ENCODE assay signal across 21 cellular contexts in the genomic region with DNA sequence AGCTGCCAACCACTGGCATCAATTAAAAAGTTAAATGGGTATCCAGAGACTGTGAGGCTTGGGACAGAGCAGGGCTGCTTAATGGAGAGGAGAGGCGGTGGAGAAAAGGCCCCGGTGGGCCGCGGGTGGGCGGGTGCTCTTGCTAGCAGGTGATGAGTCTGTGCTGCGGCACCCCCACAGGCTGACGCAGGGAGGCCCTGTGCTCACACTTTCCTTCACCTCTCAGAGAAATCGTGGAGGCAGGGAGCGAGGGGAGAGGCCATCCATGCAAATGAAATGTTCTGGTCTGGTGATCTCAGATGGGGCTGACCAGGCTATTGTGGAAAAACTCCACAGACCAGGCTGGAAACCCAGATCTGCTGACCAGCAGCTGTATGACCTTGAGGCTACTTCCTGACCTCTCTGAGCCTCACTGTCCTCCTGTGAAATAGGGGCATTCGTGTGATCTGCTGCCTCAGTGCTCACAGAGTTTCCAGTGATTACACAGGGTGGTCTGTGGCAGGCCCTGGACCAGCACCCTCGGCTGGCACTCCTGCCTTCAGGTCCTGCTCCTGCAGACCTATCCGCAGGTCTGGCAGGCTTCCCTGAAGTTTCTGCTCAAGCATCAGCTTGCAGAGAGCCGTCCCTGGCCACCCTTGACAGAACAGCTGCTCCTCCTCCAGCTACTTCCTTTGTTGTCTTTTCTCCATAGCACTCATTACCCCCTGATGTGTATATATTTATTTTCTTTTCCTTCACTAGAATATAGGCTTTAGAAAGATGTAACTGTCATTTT.
DNase-seq lines count a peak whose midpoint lies in the region; FAIRE-seq and TF ChIP-seq lines count a peak whose summit lies in the region.
"Had no signal": no experiment of that assay in that cellular context is flagged by ENCODE, and none has a peak within 500 bp of the region (broad histone marks: within the 10 kb centered on the region; RNA-seq: fewer than 3 reads in every experiment).

No MANE protein-coding gene starts in this region.

- no peak overlapping the region for H3K18ac ChIP-seq in H1 (ENCODE audit: extremely low read depth, low read length)

- no peaks in the 10 kb centered on the region for H3K27me3 ChIP-seq in Loucy (ENCODE audit: insufficient read depth, low read length, poor library complexity, severe bottlenecking)
- no peaks in the 10 kb centered on the region for H3K27me3 ChIP-seq in H1 (replicated peaks in 1 of 4; ENCODE audit: control insufficient read depth in 3 of 4, extremely low read depth in 1 of 4, insufficient read depth in 3 of 4, low read length in 3 of 4)
- H3K27me3 ChIP-seq: foreskin keratinocyte, hepatocyte, Peyer's patch had no signal

- TF ChIP-seq POLR2A in H1 (IDR thresholded peaks at IDR 0.05; ENCODE audit: control extremely low read depth in 1 of 2, low read depth in 2 of 2, low read length in 2 of 2) = no peak

- H3K79me2 ChIP-seq in Loucy (ENCODE audit: insufficient read depth, low read length) = no peaks in the 10 kb centered on the region
- H3K79me2 ChIP-seq in H1 (ENCODE audit: control insufficient read depth in 1 of 2, insufficient read depth in 2 of 2, low read length in 2 of 2) = no peaks in the 10 kb centered on the region
- H3K79me2 ChIP-seq: hepatocyte had no signal

- H2BK15ac ChIP-seq in H1 (ENCODE audit: low read length) = no peak overlapping the region

- no peak for TF ChIP-seq EP300 in H1 (IDR thresholded peaks at IDR 0.05; ENCODE audit: borderline replicate concordance in 1 of 2, low read depth in 2 of 2, low read length in 2 of 2)

- no peak overlapping the region for H3K27ac ChIP-seq in H1 (ENCODE audit: low read depth, low read length)
- H3K27ac ChIP-seq: 22Rv1, foreskin keratinocyte, hepatocyte, Peyer's patch, SJCRH30, VCaP had no signal

- no peak overlapping the region for H2BK12ac ChIP-seq in H1 (ENCODE audit: low read depth, low read length)

- H3K4me1 Mint-ChIP-seq in nephron = peaks cover 15% of the 10 kb centered on the region
- H3K4me1 Mint-ChIP-seq: T-helper 17 cell had no signal

- H3K4me2 ChIP-seq in Loucy (ENCODE audit: low read depth, low read length, poor library complexity, severe bottlenecking) (no peak overlapping the region), H1 (ENCODE audit: insufficient read depth in 1 of 2, low read depth in 2 of 2, low read length in 2 of 2) (no peak overlapping the region)
- H3K4me2 ChIP-seq: hepatocyte had no signal

- H3K79me1 ChIP-seq in H1 (ENCODE audit: low read depth, low read length) = no peaks in the 10 kb centered on the region

- H4K8ac ChIP-seq in H1 (ENCODE audit: extremely low read depth, insufficient read depth, low read length) = peak overlapping the region; percentile 28; the same call in 1 of the 2 replicates

- H3K23ac ChIP-seq in H1 (ENCODE audit: insufficient read length) = no peak overlapping the region

- no peak overlapping the region for H4K91ac ChIP-seq in H1 (replicated peaks; ENCODE audit: insufficient read length, low read length)

- H3K27me3 Mint-ChIP-seq in nephron (ENCODE audit: low read depth) = peaks cover 11% of the 10 kb centered on the region
- H3K27me3 Mint-ChIP-seq: activated naive CD8-positive, alpha-beta T cell had no signal

- no peak for FAIRE-seq in H1 (lab: Jason Lieb, UNC)

- no peaks in the 10 kb centered on the region for H3K9me3 ChIP-seq in Loucy (ENCODE audit: insufficient read depth, low read depth, low read length)
- H3K9me3 ChIP-seq in H1 (ENCODE audit: insufficient read depth in 2 of 2, low read depth in 1 of 2, low read length in 1 of 2) = no peaks in the 10 kb centered on the region
- H3K9me3 ChIP-seq: HAP-1, Peyer's patch, SJCRH30 had no signal

- no peaks in the 10 kb centered on the region for H3K9me3 Mint-ChIP-seq in nephron

- H3F3A ChIP-seq in Loucy (ENCODE audit: low read depth) = no peaks in the 10 kb centered on the region

- H2AFZ ChIP-seq in Loucy (ENCODE audit: low read length) (peak overlapping the region; percentile 72), H1 (ENCODE audit: low read length) (no peak overlapping the region)
- H2AFZ ChIP-seq: hepatocyte had no signal

- peak overlapping the region; percentile 57 to 89 (median 63) for H3K27ac Mint-ChIP-seq in nephron
- H3K27ac Mint-ChIP-seq: activated naive CD8-positive, alpha-beta T cell; T-helper 17 cell had no signal

- H3K9ac ChIP-seq in Loucy (ENCODE audit: low read depth, low read length, poor library complexity, severe bottlenecking) (no peak overlapping the region), H1 (replicated peaks in 1 of 4; ENCODE audit: extremely low read depth in 1 of 4, low read depth in 3 of 4, low read length in 3 of 4) (no peak overlapping the region)

- POLR2A ChIA-PET in H1 (lab: Charles Lee; ENCODE audit: partially characterized antibody) = no interaction called here

- H3K36me3 ChIP-seq in Loucy (ENCODE audit: insufficient read depth, low read length) (no peaks in the 10 kb centered on the region), H1 (ENCODE audit: control insufficient read depth in 2 of 4, insufficient read depth in 4 of 4, low read length in 3 of 4) (no peaks in the 10 kb centered on the region)
- H3K36me3 ChIP-seq: HAP-1, Peyer's patch, SJCRH30 had no signal

- no peak overlapping the region for H2BK20ac ChIP-seq in H1 (ENCODE audit: low read length)

- no peak overlapping the region for H3K56ac ChIP-seq in H1 (replicated peaks; ENCODE audit: insufficient read length, low read depth, low read length)

- no peak for TF ChIP-seq RAD21 in H1 (IDR thresholded peaks at IDR 0.05 in 1 of 2, conservative IDR thresholded peaks at IDR 0.05 in 1 of 2; ENCODE audit: low read depth in 2 of 2, low read length in 2 of 2)

- H2BK5ac ChIP-seq in H1 (ENCODE audit: low read depth, low read length) = no peak overlapping the region

- H2BK120ac ChIP-seq in H1 (replicated peaks; ENCODE audit: low read depth, low read length) = no peak overlapping the region

- H4K5ac ChIP-seq in H1 (ENCODE audit: insufficient read length, low read depth, low read length) = no peak overlapping the region

- TF ChIP-seq CTCF in Loucy (conservative IDR thresholded peaks at IDR 0.05; ENCODE audit: low read length) (no peak), H1 (IDR thresholded peaks at IDR 0.05; ENCODE audit: control extremely low read depth in 1 of 3, insufficient read depth in 1 of 3, low read depth in 1 of 3, low read length in 3 of 3) (peak in 1 of 3 experiments; percentile 19; a peak in 1 of 4 replicates), nephron (IDR thresholded peaks at IDR 0.05; ENCODE audit: unreplicated experiment in 3 of 3) (no peak)

- no peak overlapping the region for H3K4ac ChIP-seq in H1 (replicated peaks; ENCODE audit: insufficient read length, low read depth, low read length)

- H3K9me2 ChIP-seq in Loucy (replicated peaks; ENCODE audit: low read depth, low read length) = no peaks in the 10 kb centered on the region

- no peak overlapping the region for H2AK5ac ChIP-seq in H1 (ENCODE audit: low read depth, low read length)

- no peaks in the 10 kb centered on the region for H4K20me1 ChIP-seq in Loucy (ENCODE audit: insufficient read depth, low read length, poor library complexity, severe bottlenecking)
- H4K20me1 ChIP-seq in H1 (replicated peaks in 1 of 2; ENCODE audit: control insufficient read depth in 1 of 2, insufficient read depth in 2 of 2, low read length in 2 of 2) = no peaks in the 10 kb centered on the region

- H3K23me2 ChIP-seq in H1 (ENCODE audit: low read depth, low read length) = no peaks in the 10 kb centered on the region

- H3K36me3 Mint-ChIP-seq in nephron (ENCODE audit: low read depth) = no peaks in the 10 kb centered on the region
- H3K36me3 Mint-ChIP-seq: activated naive CD8-positive, alpha-beta T cell had no signal

- H3K14ac ChIP-seq in H1 (ENCODE audit: insufficient read length) = no peak overlapping the region

- DNase-seq in DMS 273 (lab: John Stamatoyannopoulos, UW; ENCODE audit: unreplicated experiment) = peak; percentile 18
- no peak for DNase-seq in DMS 273 treated with DMSO at 0.1 percent for 48 hours (lab: John Stamatoyannopoulos, UW)
- no peak for DNase-seq in H1 (ENCODE audit: low read depth in 1 of 2, low spot score in 2 of 2)
- no peak for DNase-seq in NOMO-1 treated with DMSO at 0.1 percent for 48 hours (lab: John Stamatoyannopoulos, UW; ENCODE audit: unreplicated experiment)
- no peak for DNase-seq in activated CD4-positive, alpha-beta T cell treated with anti-CD3 and anti-CD28 coated beads for 48 hours
- DNase-seq in activated naive CD4-positive, alpha-beta T cell treated with anti-CD3 and anti-CD28 coated beads, Interleukin-2, amount 50 U/mL, for 16 hours = no peak
- DNase-seq: cerebellar nuclear complex, foreskin keratinocyte, IMR-90, NCI-H2227 treated with DMSO at 0.1 percent for 48 hours, Peyer's patch, SJCRH30, T-helper 17 cell had no signal

- H3K4me1 ChIP-seq in Loucy (ENCODE audit: insufficient read depth, low read length, poor library complexity, severe bottlenecking) = no peaks in the 10 kb centered on the region
- peaks cover 0 to 5% (median 0%) of the 10 kb centered on the region in 4 experiments; a peak in 1 of 7 replicates for H3K4me1 ChIP-seq in H1 (replicated peaks in 1 of 4; ENCODE audit: control insufficient read depth in 3 of 4, insufficient read depth in 4 of 4, low read length in 3 of 4)
- H3K4me1 ChIP-seq: foreskin keratinocyte, HAP-1, Peyer's patch, SJCRH30 had no signal

- 84% methylated on average over 5 of the region's 13 CpGs; no CpG with 5 or more reads in 1 of the 2 experiments for WGBS in H1 (ENCODE audit: extremely low coverage in 1 of 2, insufficient coverage in 1 of 2, insufficient read length in 1 of 2, insufficient replicate concordance in 2 of 2, low coverage in 1 of 2, low lambda C conversion rate in 2 of 2, missing lambda C conversion rate in 1 of 2), 2 experiments

- no peak overlapping the region for H3K4me3 Mint-ChIP-seq in nephron
- H3K4me3 Mint-ChIP-seq: activated naive CD8-positive, alpha-beta T cell; T-helper 17 cell had no signal

- no peak overlapping the region for H3K4me3 ChIP-seq in Loucy (ENCODE audit: low read length, poor library complexity, severe bottlenecking)
- H3K4me3 ChIP-seq in H1 (ENCODE audit: extremely low read depth in 1 of 4, insufficient read depth in 2 of 4, low read depth in 3 of 4, low read length in 4 of 4) = no peak overlapping the region
- H3K4me3 ChIP-seq: HAP-1, hepatocyte, lung, Peyer's patch, SJCRH30 had no signal

- CTCF ChIA-PET in H1 (lab: Charles Lee; ENCODE audit: partially characterized antibody) = interaction anchor here (0.6 to 7.3 kb wide), 21 partner anchors 10 to 1661 kb away, joined by 3 to 70 read pairs (median 5); no protein-coding TSS in a partner anchor

TF ChIP-seq in H1, 55 proteins besides CTCF, POLR2A, EP300 and RAD21 (continues in another document):
- no peak for TF ChIP-seq POU5F1 (IDR thresholded peaks at IDR 0.05; ENCODE audit: low read depth, low read length)
- TF ChIP-seq ATF3 (IDR thresholded peaks at IDR 0.05; ENCODE audit: insufficient read depth, low read depth, low read length) = no peak
- TF ChIP-seq YY1 (IDR thresholded peaks at IDR 0.05; ENCODE audit: low read depth, low read length) = no peak
- TF ChIP-seq RXRA (IDR thresholded peaks at IDR 0.05; ENCODE audit: insufficient read depth, low read depth, low read length) = no peak
- no peak for TF ChIP-seq MAFK (IDR thresholded peaks at IDR 0.05; ENCODE audit: low read depth, low read length)
